In genomic region chr5:113502073-113502472, GRCh38 we compare ENCODE assay signal across 32 cellular contexts.
"Had no signal": no experiment of that assay in that cellular context is flagged by ENCODE, and none has a peak within 500 bp of the region (broad histone marks: within the 10 kb centered on the region; RNA-seq: fewer than 3 reads in every experiment).

No MANE protein-coding gene starts in this region.

- H3K36me3 ChIP-seq: ascending aorta, cardiac muscle cell, WERI-Rb-1 had no signal

- ATAC-seq: activated CD4-positive, alpha-beta T cell treated with anti-CD3 and anti-CD28 coated beads for 36 hours; activated CD4-positive, CD25-positive, alpha-beta regulatory T cell treated with anti-CD3 and anti-CD28 coated beads, Interleukin-2, amount 50 U/mL, for 24 hours; activated CD8-positive, alpha-beta memory T cell treated with anti-CD3 and anti-CD28 coated beads, Interleukin-2, amount 10 ng/mL, durations not matched to agents 7 days and 5 days; activated CD8-positive, alpha-beta T cell treated with anti-CD3 and anti-CD28 coated beads, Interleukin-2, amount 10 ng/mL, durations not matched to agents 7 days and 5 days; activated naive CD8-positive, alpha-beta T cell treated with anti-CD3 and anti-CD28 coated beads, Interleukin-2, amount 50 U/mL, for 24 hours; WTC11 had no signal

- H3K27me3 ChIP-seq: ascending aorta had no signal

- H3K27ac ChIP-seq: ascending aorta, cardiac muscle cell, WERI-Rb-1 had no signal

- H3K4me1 ChIP-seq: ascending aorta had no signal

- H3K9me3 ChIP-seq: ascending aorta had no signal

- FAIRE-seq: bronchial epithelial cell, TTC549 had no signal

- DNase-seq: activated CD4-positive, alpha-beta memory T cell treated with anti-CD3 and anti-CD28 coated beads, Interleukin-2, amount 10 ng/mL, durations not matched to agents 7 days and 5 days; activated CD4-positive, alpha-beta T cell treated with anti-CD3 and anti-CD28 coated beads for 1 hour; activated CD4-positive, alpha-beta T cell treated with anti-CD3 and anti-CD28 coated beads for 36 hours; activated CD4-positive, alpha-beta T cell treated with anti-CD3 and anti-CD28 coated beads for 48 hours; activated CD4-positive, alpha-beta T cell treated with anti-CD3 and anti-CD28 coated beads, Interleukin-2, amount 10 ng/mL, durations not matched to agents 7 days and 5 days; activated CD4-positive, alpha-beta T cell treated with anti-CD3 and anti-CD28 coated beads, Interleukin-2, amount 50 U/mL, for 48 hours; activated CD4-positive, CD25-positive, alpha-beta regulatory T cell; activated CD8-positive, alpha-beta memory T cell treated with anti-CD3 and anti-CD28 coated beads for 24 hours; activated CD8-positive, alpha-beta memory T cell treated with anti-CD3 and anti-CD28 coated beads, Interleukin-2, amount 10 ng/mL, durations not matched to agents 7 days and 5 days; activated CD8-positive, alpha-beta memory T cell treated with anti-CD3 and anti-CD28 coated beads, Interleukin-2, amount 50 U/mL, for 48 hours; activated CD8-positive, alpha-beta T cell treated with anti-CD3 and anti-CD28 coated beads, Interleukin-2, amount 10 ng/mL, durations not matched to agents 7 days and 5 days; activated effector memory CD4-positive, alpha-beta T cell treated with Interleukin-2 at 50 U/mL for 16 hours; activated gamma-delta T cell; activated naive CD4-positive, alpha-beta T cell treated with anti-CD3 and anti-CD28 coated beads, Interleukin-2, amount 10 ng/mL, durations not matched to agents 7 days and 5 days; activated naive CD4-positive, alpha-beta T cell treated with Interleukin-2 at 50 U/mL for 16 hours; activated naive CD8-positive, alpha-beta T cell treated with anti-CD3 and anti-CD28 coated beads, Interleukin-2, amount 10 ng/mL, durations not matched to agents 7 days and 5 days; activated naive CD8-positive, alpha-beta T cell treated with anti-CD3 and anti-CD28 coated beads, Interleukin-2, amount 50 U/mL, for 24 hours; activated T-cell treated with anti-CD3 and anti-CD28 coated beads, Interleukin-2, amount 50 U/mL, for 24 hours; activated T-cell treated with anti-CD3 and anti-CD28 coated beads, Interleukin-2, amount 50 U/mL, for 48 hours; amygdala; anterior cingulate cortex; caudate nucleus; cerebellar nuclear complex; T-helper 2 cell; T-helper 9 cell; WERI-Rb-1 had no signal

- H3K4me3 ChIP-seq: ascending aorta, cardiac muscle cell had no signal
